ENCODE assay signal across 18 cellular contexts in the genomic region with DNA sequence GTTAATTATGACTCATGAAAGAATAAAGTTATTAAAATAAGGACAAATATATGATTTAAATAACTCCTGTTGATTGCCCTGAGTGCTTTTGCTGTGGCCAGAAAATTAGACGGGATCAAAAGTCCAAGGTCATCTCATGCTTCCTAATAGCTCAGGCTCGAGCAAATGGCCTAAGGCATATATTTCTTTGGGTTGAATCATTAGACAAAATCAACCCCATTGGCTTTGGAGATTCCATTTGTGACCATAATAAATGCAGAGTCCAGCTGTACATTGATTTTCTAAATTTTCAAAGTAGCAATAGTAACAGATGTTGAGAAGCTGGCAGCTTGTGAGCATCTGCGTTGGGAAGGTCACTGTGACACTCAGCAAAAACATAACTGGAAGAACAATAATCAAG.
"Had no signal": no experiment of that assay in that cellular context is flagged by ENCODE, and none has a peak within 500 bp of the region (broad histone marks: within the 10 kb centered on the region; RNA-seq: fewer than 3 reads in every experiment).

No MANE protein-coding gene starts in this region.

- H3K36me3 ChIP-seq: heart right ventricle, sigmoid colon, tibial nerve, upper lobe of right lung, vagina had no signal

- H3K4me1 ChIP-seq: psoas muscle, sigmoid colon, testis, upper lobe of right lung had no signal

- ATAC-seq: psoas muscle; stimulated activated naive B cell treated with anti-CD40 and anti-IgM and Interleukin-4, amounts not matched to agents 10 μg/mL and 1 μg/mL and 100 μg/mL, for 72 hours; stimulated activated naive CD8-positive, alpha-beta T cell treated with anti-CD3 and anti-CD28 coated beads, Interleukin-15, amount 100 ng/mL, for 72 hours; upper lobe of right lung had no signal

- H3K4me3 ChIP-seq: dorsolateral prefrontal cortex, heart right ventricle, psoas muscle, sigmoid colon, skin epidermis, testis, tibial nerve, upper lobe of right lung, vagina had no signal

- H3K27ac ChIP-seq: dorsolateral prefrontal cortex, psoas muscle, sigmoid colon, skin epidermis, testis, upper lobe of right lung, vagina had no signal

- H3K27me3 ChIP-seq: dorsolateral prefrontal cortex, heart right ventricle, sigmoid colon, testis, tibial nerve, upper lobe of right lung, vagina had no signal

- H3K9me3 ChIP-seq: psoas muscle, sigmoid colon, testis, upper lobe of right lung, vagina had no signal

- DNase-seq: dorsolateral prefrontal cortex; effector CD8-positive, alpha-beta T cell; heart right ventricle; hypothalamus; kidney glomerular epithelial cell; mesendoderm; naive B cell; psoas muscle; sigmoid colon; stimulated activated CD4-positive, alpha-beta T cell treated with anti-CD3 and anti-CD28 coated beads, Interleukin-2, amount 100 ng/mL, for 24 hours; stimulated activated CD4-positive, alpha-beta T cell treated with anti-CD3 and anti-CD28 coated beads, Interleukin-4, amount 100 ng/mL, for 4 hours; stimulated activated naive B cell treated with anti-CD40 and anti-IgM and Interleukin-4, amounts not matched to agents 10 μg/mL and 1 μg/mL and 100 μg/mL, for 72 hours; stimulated activated naive CD8-positive, alpha-beta T cell treated with anti-CD3 and anti-CD28 coated beads, Interleukin-15, amount 100 ng/mL, for 72 hours; testis; upper lobe of right lung had no signal
